ENCODE assay signal across 19 cellular contexts in the genomic region with DNA sequence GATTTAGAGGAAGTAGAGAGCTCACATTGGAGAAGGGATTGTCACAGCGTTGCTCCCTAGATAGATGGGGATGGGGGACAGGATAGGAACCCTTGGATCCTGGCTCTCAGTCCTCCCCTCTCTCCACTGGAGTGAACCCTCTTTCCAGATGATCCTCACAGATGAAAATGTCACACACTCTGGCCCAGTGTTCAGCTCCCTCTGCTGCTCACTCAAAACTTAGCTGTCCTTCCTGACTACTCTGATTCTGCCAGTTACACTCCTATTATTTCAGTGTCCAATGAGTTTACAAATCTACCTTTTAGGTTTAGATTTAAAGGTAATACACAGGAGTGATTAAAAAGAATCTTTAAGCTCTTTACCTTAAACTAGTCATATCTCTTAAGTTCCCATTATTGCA. TPM values are rescaled to one million over a fixed set of nuclear protein-coding genes. Genes with fewer than 3 reads are reported as not detected.
DNase-seq lines count a peak whose midpoint lies in the region; ATAC-seq and TF ChIP-seq lines count a peak whose summit lies in the region.
"Had no signal": no experiment of that assay in that cellular context is flagged by ENCODE, and none has a peak within 500 bp of the region (broad histone marks: within the 10 kb centered on the region; RNA-seq: fewer than 3 reads in every experiment).

No MANE protein-coding gene starts in this region.

- no peaks in the 10 kb centered on the region for H3K9me3 Mint-ChIP-seq in activated CD4-positive, alpha-beta T cell treated with anti-CD3 and anti-CD28 coated beads, Interleukin-2, amount 10 ng/mL, durations not matched to agents 7 days and 5 days

- H3K36me3 Mint-ChIP-seq in activated CD4-positive, alpha-beta T cell treated with anti-CD3 and anti-CD28 coated beads, Interleukin-2, amount 10 ng/mL, durations not matched to agents 7 days and 5 days (ENCODE audit: low read depth): no peaks in the 10 kb centered on the region
- H3K36me3 Mint-ChIP-seq: CD4-positive, alpha-beta memory T cell had no signal

- H3K36me3 ChIP-seq in RWPE2 (ENCODE audit: low read depth): no peaks in the 10 kb centered on the region
- H3K36me3 ChIP-seq: BE2C, SJSA1 had no signal

- H3K4me1 Mint-ChIP-seq in activated CD4-positive, alpha-beta T cell treated with anti-CD3 and anti-CD28 coated beads, Interleukin-2, amount 10 ng/mL, durations not matched to agents 7 days and 5 days: no peaks in the 10 kb centered on the region
- H3K4me1 Mint-ChIP-seq: CD4-positive, alpha-beta memory T cell had no signal

- POLR2A ChIA-PET in activated CD4-positive, alpha-beta T cell treated with anti-CD3 and anti-CD28 coated beads, Interleukin-2, amount 10 ng/mL, durations not matched to agents 7 days and 5 days (lab: Charles Lee): no interaction called here

- CTCF ChIA-PET in activated CD4-positive, alpha-beta T cell treated with anti-CD3 and anti-CD28 coated beads, Interleukin-2, amount 10 ng/mL, durations not matched to agents 7 days and 5 days (lab: Charles Lee): no interaction called here

- no peak overlapping the region for H3K27ac ChIP-seq in RWPE2 (ENCODE audit: poor library complexity, severe bottlenecking)
- H3K27ac ChIP-seq: PC-9, SJSA1 had no signal

- H3K27me3 Mint-ChIP-seq in activated CD4-positive, alpha-beta T cell treated with anti-CD3 and anti-CD28 coated beads, Interleukin-2, amount 10 ng/mL, durations not matched to agents 7 days and 5 days: no peaks in the 10 kb centered on the region

- no peaks in the 10 kb centered on the region for H3K4me1 ChIP-seq in RWPE2 (ENCODE audit: insufficient read depth, poor library complexity, severe bottlenecking)
- H3K4me1 ChIP-seq: BE2C, SJSA1 had no signal

- no peaks in the 10 kb centered on the region for H3K27me3 ChIP-seq in RWPE2 (ENCODE audit: insufficient read depth, poor library complexity, severe bottlenecking)
- H3K27me3 ChIP-seq: BE2C, SJSA1 had no signal

- no peak for DNase-seq in AG09309 (ENCODE audit: low read depth)
- peak; percentile 24 for DNase-seq in HT-29 (ENCODE audit: low spot score)
- DNase-seq in RWPE2 (ENCODE audit: low spot score): no peak
- DNase-seq in epithelial cell of esophagus (ENCODE audit: low read depth): no peak
- no peak for DNase-seq in activated CD4-positive, alpha-beta T cell treated with anti-CD3 and anti-CD28 coated beads, Interleukin-2, amount 10 ng/mL, durations not matched to agents 7 days and 5 days
- DNase-seq in NOMO-1 treated with dmso at 0.1 percent for 144 hours (lab: John Stamatoyannopoulos, UW; ENCODE audit: unreplicated experiment): no peak
- no peak for DNase-seq in foreskin fibroblast
- DNase-seq: BE2C; CD4-positive, alpha-beta memory T cell; DMS79; NCI-H1105 treated with DMSO at 0.1 percent for 48 hours; NCI-H1694; NCI-H2107; NCI-H510A; NCI-H774; PC-9 had no signal

- H3K4me3 ChIP-seq in AG09309 (ENCODE audit: control insufficient read depth, low read depth, low read length) (no peak overlapping the region), RWPE2 (ENCODE audit: severe bottlenecking) (no peak overlapping the region), epithelial cell of esophagus (ENCODE audit: low read length) (no peak overlapping the region), foreskin fibroblast (ENCODE audit: low read depth in 1 of 2, low read length in 2 of 2) (no peak overlapping the region)
- H3K4me3 ChIP-seq: PC-9, SJSA1 had no signal

- H3K27ac Mint-ChIP-seq in activated CD4-positive, alpha-beta T cell treated with anti-CD3 and anti-CD28 coated beads, Interleukin-2, amount 10 ng/mL, durations not matched to agents 7 days and 5 days: no peak overlapping the region
- H3K27ac Mint-ChIP-seq: CD4-positive, alpha-beta memory T cell had no signal

- no peaks in the 10 kb centered on the region for H3K9me3 ChIP-seq in RWPE2 (ENCODE audit: severe bottlenecking)
- H3K9me3 ChIP-seq: BE2C had no signal

- peak; percentile 54; the same call in 1 of the 3 replicates for ATAC-seq in RWPE2 (ENCODE audit: low read depth)

- peak; percentile 27 for TF ChIP-seq CTCF in AG09309 (IDR thresholded peaks at IDR 0.05; ENCODE audit: control insufficient read depth, insufficient read depth, low read depth, low read length, missing control alignments)
- peak; percentile 38 for TF ChIP-seq CTCF in RWPE2 (IDR thresholded peaks at IDR 0.05; ENCODE audit: poor library complexity, severe bottlenecking)
- peak; percentile 36 for TF ChIP-seq CTCF in epithelial cell of esophagus (IDR thresholded peaks at IDR 0.05; ENCODE audit: insufficient read depth, low read depth, low read length, missing control alignments)
- no peak for TF ChIP-seq CTCF in foreskin fibroblast (IDR thresholded peaks at IDR 0.05; ENCODE audit: low read depth, low read length)

- H3K4me3 Mint-ChIP-seq in activated CD4-positive, alpha-beta T cell treated with anti-CD3 and anti-CD28 coated beads, Interleukin-2, amount 10 ng/mL, durations not matched to agents 7 days and 5 days: no peak overlapping the region
- H3K4me3 Mint-ChIP-seq: CD4-positive, alpha-beta memory T cell had no signal

RNA-seq across cellular contexts. Expression of gene SPINK7, which starts 5.8 kb away (rescaled TPM):
- total RNA-seq in HT-29 (2014; rRNA removed; shearing (Covaris generic)): not detected in 2 replicates
- not detected for total RNA-seq in activated CD4-positive, alpha-beta T cell treated with anti-CD3 and anti-CD28 coated beads, Interleukin-2, amount 10 ng/mL, durations not matched to agents 7 days and 5 days
- total RNA-seq: A172; CD4-positive, alpha-beta memory T cell; LHCN-M2; PC-9; SJSA1 had no signal

RNA-seq across cellular contexts. Expression of gene SPINK9, which starts 28.9 kb away (rescaled TPM):
- total RNA-seq in HT-29 (2014; rRNA removed; shearing (Covaris generic)): not detected in 2 replicates
- not detected for total RNA-seq in activated CD4-positive, alpha-beta T cell treated with anti-CD3 and anti-CD28 coated beads, Interleukin-2, amount 10 ng/mL, durations not matched to agents 7 days and 5 days
- total RNA-seq: A172; CD4-positive, alpha-beta memory T cell; LHCN-M2; PC-9; SJSA1 had no signal

RNA-seq across cellular contexts. Expression of gene SPINK13, which starts 37.9 kb away (rescaled TPM):
- not detected in 2 replicates for total RNA-seq in HT-29 (2014; rRNA removed; shearing (Covaris generic))
- total RNA-seq in activated CD4-positive, alpha-beta T cell treated with anti-CD3 and anti-CD28 coated beads, Interleukin-2, amount 10 ng/mL, durations not matched to agents 7 days and 5 days: not detected
- total RNA-seq: A172; CD4-positive, alpha-beta memory T cell; LHCN-M2; PC-9; SJSA1 had no signal
